ENCODE assay signal across 40 cellular contexts in the genomic region with DNA sequence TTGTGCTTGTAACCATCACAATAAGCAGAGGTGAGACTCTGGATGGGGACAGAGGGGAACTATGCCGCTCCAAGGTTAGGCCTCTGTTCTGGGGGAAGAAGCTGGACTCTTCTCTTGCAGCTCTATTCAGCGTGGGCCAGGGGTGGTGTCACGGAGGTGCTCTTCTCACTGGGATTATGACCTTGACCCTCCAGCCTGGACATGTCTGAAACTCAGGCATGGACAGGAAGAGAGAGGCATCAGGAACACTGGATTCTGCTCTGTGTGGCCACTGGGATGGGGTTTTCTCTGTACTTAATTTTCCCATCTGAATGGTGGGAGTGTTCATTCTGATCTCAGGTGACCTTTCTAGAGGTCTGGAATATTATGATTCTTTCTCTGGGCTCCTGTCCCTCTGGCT. TPM values are rescaled to one million over a fixed set of nuclear protein-coding genes. Genes with fewer than 3 reads are reported as not detected.
"Had no signal": no experiment of that assay in that cellular context is flagged by ENCODE, and none has a peak within 500 bp of the region (broad histone marks: within the 10 kb centered on the region; RNA-seq: fewer than 3 reads in every experiment).

No MANE protein-coding gene starts in this region.

- H3K27ac ChIP-seq: body of pancreas, breast epithelium, coronary artery, epithelial cell of prostate, esophagus squamous epithelium, gastroesophageal sphincter, heart right ventricle had no signal

- H3K4me3 ChIP-seq: adrenal gland, body of pancreas, breast epithelium, coronary artery, dorsolateral prefrontal cortex, esophagus squamous epithelium, gastroesophageal sphincter, heart right ventricle had no signal

- DNase-seq: activated CD4-positive, alpha-beta memory T cell treated with anti-CD3 and anti-CD28 coated beads for 36 hours; activated CD4-positive, alpha-beta T cell treated with anti-CD3 and anti-CD28 coated beads for 36 hours; activated CD4-positive, alpha-beta T cell treated with anti-CD3 and anti-CD28 coated beads, Interleukin-2, amount 10 ng/mL, durations not matched to agents 24 days and 14 days; activated CD4-positive, CD25-positive, alpha-beta regulatory T cell; activated CD4-positive, CD25-positive, alpha-beta regulatory T cell treated with anti-CD3 and anti-CD28 coated beads, Interleukin-2, amount 50 U/mL, for 72 hours; activated CD8-positive, alpha-beta memory T cell treated with anti-CD3 and anti-CD28 coated beads, Interleukin-2, amount 10 ng/mL, durations not matched to agents 7 days and 5 days; activated CD8-positive, alpha-beta memory T cell treated with anti-CD3 and anti-CD28 coated beads, Interleukin-2, amount 50 U/mL, for 4 hours; activated CD8-positive, alpha-beta T cell treated with anti-CD3 and anti-CD28 coated beads, Interleukin-2, amount 10 ng/mL, durations not matched to agents 7 days and 5 days; activated effector memory CD4-positive, alpha-beta T cell treated with anti-CD3 and anti-CD28 coated beads, Interleukin-2, amount 50 U/mL, for 16 hours; activated naive CD4-positive, alpha-beta T cell treated with anti-CD3 and anti-CD28 coated beads for 36 hours; activated naive CD8-positive, alpha-beta T cell treated with anti-CD3 and anti-CD28 coated beads for 36 hours; activated naive CD8-positive, alpha-beta T cell treated with anti-CD3 and anti-CD28 coated beads, Interleukin-2, amount 50 U/mL, for 24 hours; activated T-cell treated with anti-CD3 and anti-CD28 coated beads, Interleukin-2, amount 50 U/mL, for 1 hour; activated T-cell treated with anti-CD3 and anti-CD28 coated beads, Interleukin-2, amount 50 U/mL, for 48 hours; adrenal gland; amygdala; aorta; body of pancreas; dorsolateral prefrontal cortex; effector memory CD4-positive, alpha-beta T cell; esophagus squamous epithelium; foreskin melanocyte; heart right ventricle; T-helper 2 cell had no signal

- ATAC-seq: activated CD4-positive, alpha-beta T cell treated with anti-CD3 and anti-CD28 coated beads for 36 hours; activated CD8-positive, alpha-beta memory T cell treated with anti-CD3 and anti-CD28 coated beads, Interleukin-2, amount 10 ng/mL, durations not matched to agents 7 days and 5 days; activated CD8-positive, alpha-beta T cell treated with anti-CD3 and anti-CD28 coated beads, Interleukin-2, amount 10 ng/mL, durations not matched to agents 7 days and 5 days; activated naive CD8-positive, alpha-beta T cell treated with anti-CD3 and anti-CD28 coated beads, Interleukin-2, amount 50 U/mL, for 24 hours; body of pancreas; gastroesophageal sphincter; heart right ventricle had no signal

- H3K9me3 Mint-ChIP-seq: activated CD4-positive, alpha-beta memory T cell treated with anti-CD3 and anti-CD28 coated beads for 36 hours; activated CD4-positive, alpha-beta T cell treated with anti-CD3 and anti-CD28 coated beads, Interleukin-2, amount 10 ng/mL, durations not matched to agents 24 days and 14 days; activated naive CD4-positive, alpha-beta T cell treated with anti-CD3 and anti-CD28 coated beads for 36 hours; activated naive CD4-positive, alpha-beta T cell treated with anti-CD3 and anti-CD28 coated beads, Interleukin-2, amount 50 U/mL, for 24 hours; activated naive CD8-positive, alpha-beta T cell treated with anti-CD3 and anti-CD28 coated beads for 36 hours; activated naive CD8-positive, alpha-beta T cell treated with anti-CD3 and anti-CD28 coated beads, Interleukin-2, amount 50 U/mL, for 24 hours; activated T-helper 1 cell treated with anti-CD3 and anti-CD28 coated beads, Interleukin-12 subunit alpha, Interleukin-12 subunit beta, Interleukin-2, Interleukin-4 antibody, amounts not matched to agents 30 ng/mL and 10 ng/mL and 1 ng/mL, durations not matched to agents 14 hours and 24 hours and 36 hours; activated T-helper 2 cell treated with anti-CD3 and anti-CD28 coated beads, Interferon-gamma antibody, Interleukin-2, Interleukin-4, amounts not matched to agents 10 μg/mL and 5 μg/mL and 100 μg/mL, durations not matched to agents 14 hours and 24 hours and 36 hours; central memory CD8-positive, alpha-beta T cell; dendritic cell treated with granulocyte-macrophage colony-stimulating factor and Interleukin-4, amounts not matched to agents 40 ng/mL and 50 ng/mL, for 4 days had no signal

- H3K4me3 Mint-ChIP-seq: activated CD4-positive, alpha-beta memory T cell treated with anti-CD3 and anti-CD28 coated beads for 36 hours; activated CD4-positive, alpha-beta T cell treated with anti-CD3 and anti-CD28 coated beads for 36 hours; activated CD4-positive, alpha-beta T cell treated with anti-CD3 and anti-CD28 coated beads, Interleukin-2, amount 10 ng/mL, durations not matched to agents 24 days and 14 days; activated CD8-positive, alpha-beta memory T cell treated with anti-CD3 and anti-CD28 coated beads, Interleukin-2, amount 10 ng/mL, durations not matched to agents 7 days and 5 days; activated CD8-positive, alpha-beta T cell treated with anti-CD3 and anti-CD28 coated beads, Interleukin-2, amount 10 ng/mL, durations not matched to agents 7 days and 5 days; activated naive CD4-positive, alpha-beta T cell treated with anti-CD3 and anti-CD28 coated beads for 36 hours; activated naive CD4-positive, alpha-beta T cell treated with anti-CD3 and anti-CD28 coated beads, Interleukin-2, amount 50 U/mL, for 24 hours; activated naive CD8-positive, alpha-beta T cell treated with anti-CD3 and anti-CD28 coated beads for 36 hours; activated naive CD8-positive, alpha-beta T cell treated with anti-CD3 and anti-CD28 coated beads, Interleukin-2, amount 50 U/mL, for 24 hours; activated T-helper 1 cell treated with anti-CD3 and anti-CD28 coated beads, Interleukin-12 subunit alpha, Interleukin-12 subunit beta, Interleukin-2, Interleukin-4 antibody, amounts not matched to agents 30 ng/mL and 10 ng/mL and 1 ng/mL, durations not matched to agents 14 hours and 24 hours and 36 hours; central memory CD8-positive, alpha-beta T cell; dendritic cell treated with granulocyte-macrophage colony-stimulating factor and Interleukin-4, amounts not matched to agents 40 ng/mL and 50 ng/mL, for 4 days had no signal

- H3K36me3 Mint-ChIP-seq: activated CD4-positive, alpha-beta memory T cell treated with anti-CD3 and anti-CD28 coated beads for 36 hours; activated CD8-positive, alpha-beta memory T cell treated with anti-CD3 and anti-CD28 coated beads, Interleukin-2, amount 10 ng/mL, durations not matched to agents 7 days and 5 days; activated naive CD4-positive, alpha-beta T cell treated with anti-CD3 and anti-CD28 coated beads, Interleukin-2, amount 50 U/mL, for 24 hours; activated naive CD8-positive, alpha-beta T cell treated with anti-CD3 and anti-CD28 coated beads for 36 hours had no signal

- H3K9me3 ChIP-seq: adrenal gland, body of pancreas, breast epithelium, esophagus squamous epithelium, gastroesophageal sphincter, heart right ventricle had no signal

- H3K27me3 ChIP-seq: adrenal gland, body of pancreas, breast epithelium, dorsolateral prefrontal cortex, esophagus squamous epithelium, gastroesophageal sphincter, heart right ventricle had no signal

- H3K36me3 ChIP-seq: breast epithelium had no signal

- H3K27ac Mint-ChIP-seq: activated CD4-positive, alpha-beta memory T cell treated with anti-CD3 and anti-CD28 coated beads for 36 hours; activated CD4-positive, alpha-beta T cell treated with anti-CD3 and anti-CD28 coated beads for 36 hours; activated CD4-positive, alpha-beta T cell treated with anti-CD3 and anti-CD28 coated beads, Interleukin-2, amount 10 ng/mL, durations not matched to agents 24 days and 14 days; activated CD8-positive, alpha-beta memory T cell treated with anti-CD3 and anti-CD28 coated beads, Interleukin-2, amount 10 ng/mL, durations not matched to agents 7 days and 5 days; activated CD8-positive, alpha-beta T cell treated with anti-CD3 and anti-CD28 coated beads, Interleukin-2, amount 10 ng/mL, durations not matched to agents 7 days and 5 days; activated naive CD4-positive, alpha-beta T cell treated with anti-CD3 and anti-CD28 coated beads for 36 hours; activated naive CD4-positive, alpha-beta T cell treated with anti-CD3 and anti-CD28 coated beads, Interleukin-2, amount 50 U/mL, for 24 hours; activated naive CD8-positive, alpha-beta T cell treated with anti-CD3 and anti-CD28 coated beads for 36 hours; activated naive CD8-positive, alpha-beta T cell treated with anti-CD3 and anti-CD28 coated beads, Interleukin-2, amount 50 U/mL, for 24 hours; activated T-helper 1 cell treated with anti-CD3 and anti-CD28 coated beads, Interleukin-12 subunit alpha, Interleukin-12 subunit beta, Interleukin-2, Interleukin-4 antibody, amounts not matched to agents 30 ng/mL and 10 ng/mL and 1 ng/mL, durations not matched to agents 14 hours and 24 hours and 36 hours; activated T-helper 2 cell treated with anti-CD3 and anti-CD28 coated beads, Interferon-gamma antibody, Interleukin-2, Interleukin-4, amounts not matched to agents 10 μg/mL and 5 μg/mL and 100 μg/mL, durations not matched to agents 14 hours and 24 hours and 36 hours; dendritic cell treated with granulocyte-macrophage colony-stimulating factor and Interleukin-4, amounts not matched to agents 40 ng/mL and 50 ng/mL, for 4 days had no signal

- H3K4me1 ChIP-seq: breast epithelium had no signal

- H3K27me3 Mint-ChIP-seq: activated CD4-positive, alpha-beta memory T cell treated with anti-CD3 and anti-CD28 coated beads for 36 hours; activated CD4-positive, alpha-beta T cell treated with anti-CD3 and anti-CD28 coated beads for 36 hours; activated CD4-positive, alpha-beta T cell treated with anti-CD3 and anti-CD28 coated beads, Interleukin-2, amount 10 ng/mL, durations not matched to agents 24 days and 14 days; activated CD8-positive, alpha-beta memory T cell treated with anti-CD3 and anti-CD28 coated beads, Interleukin-2, amount 10 ng/mL, durations not matched to agents 7 days and 5 days; activated naive CD4-positive, alpha-beta T cell treated with anti-CD3 and anti-CD28 coated beads, Interleukin-2, amount 50 U/mL, for 24 hours; activated naive CD8-positive, alpha-beta T cell treated with anti-CD3 and anti-CD28 coated beads for 36 hours; activated naive CD8-positive, alpha-beta T cell treated with anti-CD3 and anti-CD28 coated beads, Interleukin-2, amount 50 U/mL, for 24 hours; central memory CD8-positive, alpha-beta T cell; dendritic cell treated with granulocyte-macrophage colony-stimulating factor and Interleukin-4, amounts not matched to agents 40 ng/mL and 50 ng/mL, for 4 days had no signal

- H3K4me1 Mint-ChIP-seq: activated CD4-positive, alpha-beta T cell treated with anti-CD3 and anti-CD28 coated beads for 36 hours; activated CD4-positive, alpha-beta T cell treated with anti-CD3 and anti-CD28 coated beads, Interleukin-2, amount 10 ng/mL, durations not matched to agents 24 days and 14 days; activated CD8-positive, alpha-beta memory T cell treated with anti-CD3 and anti-CD28 coated beads, Interleukin-2, amount 10 ng/mL, durations not matched to agents 7 days and 5 days; activated naive CD8-positive, alpha-beta T cell treated with anti-CD3 and anti-CD28 coated beads, Interleukin-2, amount 50 U/mL, for 24 hours had no signal

RNA-seq across cellular contexts. Expression of gene TMEM145, which starts 19.9 kb away (rescaled TPM):
- total RNA-seq: activated naive CD4-positive, alpha-beta T cell treated with anti-CD3 and anti-CD28 coated beads for 36 hours; aorta; body of pancreas; endothelial cell of umbilical vein; esophagus squamous epithelium; fibroblast of villous mesenchyme; glomerular endothelial cell had no signal
- polyA plus RNA-seq: aorta, endothelial cell of umbilical vein had no signal

RNA-seq across cellular contexts. Expression of gene PRR19, which starts 31.1 kb away (rescaled TPM):
- polyA plus RNA-seq: aorta had no signal

RNA-seq across cellular contexts. Expression of gene CNFN, which starts 57.1 kb away (rescaled TPM):
- total RNA-seq: activated CD4-positive, alpha-beta memory T cell treated with anti-CD3 and anti-CD28 coated beads for 36 hours; activated CD4-positive, alpha-beta T cell treated with anti-CD3 and anti-CD28 coated beads for 36 hours; activated CD4-positive, alpha-beta T cell treated with anti-CD3 and anti-CD28 coated beads, Interleukin-2, amount 10 ng/mL, durations not matched to agents 24 days and 14 days; activated CD8-positive, alpha-beta memory T cell treated with anti-CD3 and anti-CD28 coated beads for 36 hours; activated CD8-positive, alpha-beta memory T cell treated with anti-CD3 and anti-CD28 coated beads, Interleukin-2, amount 10 ng/mL, durations not matched to agents 7 days and 5 days; activated CD8-positive, alpha-beta T cell treated with anti-CD3 and anti-CD28 coated beads, Interleukin-2, amount 10 ng/mL, durations not matched to agents 7 days and 5 days; activated naive CD4-positive, alpha-beta T cell treated with anti-CD3 and anti-CD28 coated beads for 36 hours; activated naive CD8-positive, alpha-beta T cell treated with anti-CD3 and anti-CD28 coated beads for 36 hours; activated T-helper 1 cell treated with anti-CD3 and anti-CD28 coated beads, Interleukin-12 subunit alpha, Interleukin-12 subunit beta, Interleukin-2, Interleukin-4 antibody, amounts not matched to agents 30 ng/mL and 10 ng/mL and 1 ng/mL, durations not matched to agents 14 hours and 24 hours and 36 hours; activated T-helper 2 cell treated with anti-CD3 and anti-CD28 coated beads, Interferon-gamma antibody, Interleukin-2, Interleukin-4, amounts not matched to agents 10 μg/mL and 5 μg/mL and 100 μg/mL, durations not matched to agents 14 hours and 24 hours and 36 hours; body of pancreas; cerebellum; fibroblast of lung; fibroblast of villous mesenchyme; glomerular endothelial cell; T-helper 1 cell treated with Interleukin-12 subunit alpha and Interleukin-12 subunit beta and Interleukin-4 antibody, amounts not matched to agents 30 ng/mL and 1 ng/mL, for 36 hours had no signal
- polyA plus RNA-seq: fibroblast of lung had no signal
